7 cellular contexts compared by ENCODE assay signal in the genomic region with DNA sequence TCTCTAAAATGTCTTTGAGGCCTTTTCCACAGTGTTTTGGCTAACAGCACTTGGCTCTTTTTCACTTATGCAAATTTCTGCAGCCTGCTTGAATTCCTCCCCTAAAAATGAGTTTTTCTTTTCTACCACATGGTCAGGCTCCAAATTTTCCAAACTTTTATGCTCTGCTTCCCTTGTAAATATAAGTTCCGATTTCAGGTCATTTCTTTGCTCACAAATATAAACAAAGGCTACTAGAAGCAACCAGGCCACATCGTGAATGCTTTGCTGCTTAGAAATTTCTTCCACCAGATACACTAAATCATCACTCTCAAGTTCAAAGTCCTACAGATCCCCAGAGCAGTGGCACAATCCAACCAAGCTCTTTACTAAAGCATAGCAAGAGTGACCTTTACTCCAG.
"Had no signal": no experiment of that assay in that cellular context is flagged by ENCODE, and none has a peak within 500 bp of the region (broad histone marks: within the 10 kb centered on the region; RNA-seq: fewer than 3 reads in every experiment).

No MANE protein-coding gene starts in this region.

- H3K4me3 ChIP-seq: K562 had no signal

- DNase-seq: IMR-90, KBM-7, KG1 had no signal

- H3K9ac ChIP-seq: KMS-11 had no signal

- H3K27ac ChIP-seq: HL-60, KMS-11 had no signal

- ATAC-seq: K562 had no signal

- FAIRE-seq: HTR-8/SVneo, K562 had no signal

- H3K4me2 ChIP-seq: KMS-11 had no signal
